Comparison of ENCODE assay signal across 10 cellular contexts in the genomic region with DNA sequence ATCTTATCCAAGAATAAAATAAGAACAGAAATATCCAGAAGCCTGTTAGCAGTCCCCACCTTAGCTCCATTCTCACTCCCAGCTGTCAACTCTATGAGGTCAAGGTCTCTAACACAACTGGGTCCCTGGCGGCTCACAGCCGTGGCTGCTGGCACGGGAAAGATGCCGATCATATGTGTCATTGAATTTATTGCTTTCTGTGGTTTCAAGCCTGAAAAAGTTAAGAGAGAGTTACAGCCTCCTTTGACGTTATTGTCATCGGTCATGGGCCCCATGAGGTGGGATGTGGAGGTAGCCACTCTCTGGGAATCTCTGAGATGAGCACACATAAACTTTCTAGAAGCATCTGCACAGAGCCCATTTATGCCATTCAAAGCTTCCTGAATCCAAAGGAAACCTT. TPM values are rescaled to one million over a fixed set of nuclear protein-coding genes. Genes with fewer than 3 reads are reported as not detected.
A peak's percentile ranks its signal among the peaks of the same experiment; 100 is the strongest.
DNase-seq lines count a peak whose midpoint lies in the region; ATAC-seq, FAIRE-seq and TF ChIP-seq lines count a peak whose summit lies in the region.
"Had no signal": no experiment of that assay in that cellular context is flagged by ENCODE, and none has a peak within 500 bp of the region (broad histone marks: within the 10 kb centered on the region; RNA-seq: fewer than 3 reads in every experiment).

No MANE protein-coding gene starts in this region.

- H2AFZ ChIP-seq in astrocyte (ENCODE audit: low read depth, low read length) = no peak overlapping the region

- peaks cover 22% of the 10 kb centered on the region for H3K4me1 ChIP-seq in astrocyte (ENCODE audit: insufficient read depth, low read length)

- no peaks in the 10 kb centered on the region for H3K36me3 Mint-ChIP-seq in astrocyte (ENCODE audit: low read depth, unreplicated experiment)

- peak overlapping the region; percentile 100 for H3K27ac Mint-ChIP-seq in astrocyte (ENCODE audit: unreplicated experiment)

- peak; percentile 59 for FAIRE-seq in astrocyte (lab: Jason Lieb, UNC)
- FAIRE-seq: endometrium had no signal

- H3K27me3 Mint-ChIP-seq in astrocyte (ENCODE audit: low read depth, unreplicated experiment) = no peaks in the 10 kb centered on the region

- ATAC-seq in stimulated activated naive CD8-positive, alpha-beta T cell treated with anti-CD3 and anti-CD28 coated beads, Interleukin-15, Interleukin-2, amounts not matched to agents 100 U/mL and 50 U/mL, for 24 hours = no peak
- ATAC-seq in HG03460 (IDR thresholded peaks at IDR 0.05; ENCODE audit: unreplicated experiment) (no peak), HG03108 (IDR thresholded peaks at IDR 0.05; ENCODE audit: unreplicated experiment) (no peak)

- H3K9me3 Mint-ChIP-seq in astrocyte (ENCODE audit: unreplicated experiment) = no peaks in the 10 kb centered on the region

- peak overlapping the region; percentile 84 for H3K27ac ChIP-seq in astrocyte (ENCODE audit: low read depth, low read length)

- peak overlapping the region; percentile 71 for H3K4me2 ChIP-seq in astrocyte (ENCODE audit: low read length)

- no peak for TF ChIP-seq CTCF in astrocyte (IDR thresholded peaks at IDR 0.05; ENCODE audit: insufficient read depth, low read depth, low read length)

- no peaks in the 10 kb centered on the region for H3K9me3 ChIP-seq in astrocyte (ENCODE audit: insufficient read depth, low read depth, low read length)

- H3K79me2 ChIP-seq in astrocyte (ENCODE audit: insufficient read depth, low read length) = no peaks in the 10 kb centered on the region

- no peaks in the 10 kb centered on the region for H3K27me3 ChIP-seq in astrocyte (ENCODE audit: insufficient read depth, low read length)

- peak overlapping the region; percentile 72 for H3K4me3 Mint-ChIP-seq in astrocyte (ENCODE audit: unreplicated experiment)

- in situ Hi-C loops in ACHN (cut with HindIII; ENCODE audit: low pct_ligation_motif_present, low pct_unique_long_range_greater_than_20kb, low sequenced_read_pairs) = no loop called here

- DNase-seq in ACHN (peak; percentile 97), HuH-7.5 (ENCODE audit: low spot score) (peak; percentile 39), astrocyte (ENCODE audit: low read depth) (peak; percentile 93), left kidney (ENCODE audit: low read depth, low spot score) (peak; percentile 34), GDM1 (lab: John Stamatoyannopoulos, UW) (no peak)
- DNase-seq in stimulated activated naive CD8-positive, alpha-beta T cell treated with anti-CD3 and anti-CD28 coated beads, Interleukin-15, Interleukin-2, amounts not matched to agents 100 U/mL and 50 U/mL, for 24 hours = no peak
- DNase-seq: COR-L47 had no signal

- peaks cover 26% of the 10 kb centered on the region for H3K4me1 Mint-ChIP-seq in astrocyte (ENCODE audit: low read depth, unreplicated experiment)

- H3K9ac ChIP-seq in astrocyte (ENCODE audit: low read length) = peak overlapping the region; percentile 71

- peak overlapping the region; percentile 18 for H3K4me3 ChIP-seq in astrocyte (ENCODE audit: insufficient read depth, low read depth, low read length)

- no peaks in the 10 kb centered on the region for H3K36me3 ChIP-seq in astrocyte (ENCODE audit: insufficient read depth, low read length)

- no peaks in the 10 kb centered on the region for H4K20me1 ChIP-seq in astrocyte (ENCODE audit: insufficient read depth, low read length)

RNA-seq across cellular contexts. Expression of a gene that starts 28.7 kb away (rescaled TPM):
- total RNA-seq in astrocyte = 12.2 and 14.5 TPM in 2 replicates

Comparison
In these comparisons a context has a peak if more than half of its experiments do, and no peak if none do; other contexts are left out.
1. DNase-seq: peak in ACHN (single experiment), HuH-7.5 (single experiment), astrocyte (single experiment) and left kidney (single experiment); none in stimulated activated naive CD8-positive, alpha-beta T cell treated with anti-CD3 and anti-CD28 coated beads, Interleukin-15, Interleukin-2, amounts not matched to agents 100 U/mL and 50 U/mL, for 24 hours (single experiment) and GDM1 (single experiment).